In genomic region chr1:79398501-79398900, GRCh38 we compare ENCODE assay signal across 17 cellular contexts.
DNase-seq lines count a peak whose midpoint lies in the region; ATAC-seq and TF ChIP-seq lines count a peak whose summit lies in the region.
"Had no signal": no experiment of that assay in that cellular context is flagged by ENCODE, and none has a peak within 500 bp of the region (broad histone marks: within the 10 kb centered on the region; RNA-seq: fewer than 3 reads in every experiment).

No MANE protein-coding gene starts in this region.

- POLR2A ChIA-PET in SK-N-SH (lab: Yijun Ruan, JAX), result no interaction called here
- POLR2A ChIA-PET in HEK293T (lab: Yijun Ruan, JAX), result no interaction called here

- 0 out of 2 replicates have a peak overlapping the region, but pooled peaks have one; percentile 11 for H2AFZ ChIP-seq in SK-N-SH (ENCODE audit: low read depth)
- H2AFZ ChIP-seq: GM23248 had no signal

- CTCF ChIA-PET in SK-N-SH (lab: Yijun Ruan, JAX) (interaction anchor here (1.0 to 1.2 kb wide), 2 partner anchors 9 to 10 kb away, joined by 3 read pairs; no protein-coding TSS in a partner anchor), HEK293T (lab: Yijun Ruan, JAX) (no interaction called here)

- TF ChIP-seq CTCF in SK-N-SH (IDR thresholded peaks at IDR 0.05), result no peak

- no peak for ATAC-seq in SK-N-SH treated with all-trans-retinoic acid at 6 μM for 48 hours
- no peak for ATAC-seq in right cardiac atrium

- TF ChIP-seq RAD21 in SK-N-SH (IDR thresholded peaks at IDR 0.05; ENCODE audit: low read length), result no peak

- DNase-seq in SK-N-SH, result no peak
- no peak for DNase-seq in HEK293T (ENCODE audit: extremely low spot score)
- DNase-seq in NCI-H146 treated with DMSO at 0.1 percent for 48 hours (lab: John Stamatoyannopoulos, UW; ENCODE audit: unreplicated experiment), result peak; percentile 15
- peak; percentile 52 for DNase-seq in NCI-H748 treated with DMSO at 0.1 percent for 48 hours (lab: John Stamatoyannopoulos, UW)
- no peak for DNase-seq in COR-L47 (lab: John Stamatoyannopoulos, UW)
- no peak for DNase-seq in NCI-H345 treated with DMSO at 0.1 percent for 48 hours (lab: John Stamatoyannopoulos, UW; ENCODE audit: unreplicated experiment)
- DNase-seq in right cardiac atrium, result no peak
- DNase-seq: C1 segment of cervical spinal cord; Caco-2; CD4-positive, alpha-beta memory T cell; DMS153; DND-41; GM23248; H7; HCEC 1CT; HFFc6 had no signal

- H3K4me3 ChIP-seq in SK-N-SH (ENCODE audit: low read depth in 2 of 2, low read length in 1 of 2) (no peak overlapping the region), right cardiac atrium (ENCODE audit: low read length) (no peak overlapping the region)
- H3K4me3 ChIP-seq: GM23248 had no signal

- intact Hi-C loops in right cardiac atrium (cut with DNase I), result no loop called here

- no peaks in the 10 kb centered on the region for H3K9me2 ChIP-seq in SK-N-SH

- H3K4me2 ChIP-seq in SK-N-SH, result no peak overlapping the region

- WGBS in SK-N-SH (ENCODE audit: low lambda C conversion rate), result 67% methylated on average over 2 of the region's 2 CpGs
- 83% methylated on average over 2 of the region's 2 CpGs for WGBS in right cardiac atrium

- no peaks in the 10 kb centered on the region for H3K4me1 ChIP-seq in SK-N-SH (ENCODE audit: control insufficient read depth in 1 of 2, insufficient read depth in 2 of 2, low read depth in 1 of 2, low read length in 1 of 2)
- H3K4me1 ChIP-seq in right cardiac atrium (ENCODE audit: control insufficient read depth, insufficient read depth, low read length), result no peaks in the 10 kb centered on the region
- H3K4me1 ChIP-seq: Caco-2 had no signal

- no peaks in the 10 kb centered on the region for H3K27me3 ChIP-seq in SK-N-SH (ENCODE audit: insufficient read depth)
- no peaks in the 10 kb centered on the region for H3K27me3 ChIP-seq in right cardiac atrium (ENCODE audit: control insufficient read depth, insufficient read depth)

- no peaks in the 10 kb centered on the region for H3F3A ChIP-seq in SK-N-SH (replicated peaks; ENCODE audit: insufficient read depth)

- no peak overlapping the region for H3K9ac ChIP-seq in SK-N-SH
- H3K9ac ChIP-seq: GM23248 had no signal

- no peak for TF ChIP-seq EP300 in SK-N-SH (IDR thresholded peaks at IDR 0.05; ENCODE audit: borderline replicate concordance in 1 of 2, low read depth in 1 of 2, low read length in 1 of 2)

- no peaks in the 10 kb centered on the region for H3K79me2 ChIP-seq in SK-N-SH (ENCODE audit: insufficient read depth)

- no peaks in the 10 kb centered on the region for H3K36me3 ChIP-seq in SK-N-SH (replicated peaks in 1 of 2; ENCODE audit: control insufficient read depth in 1 of 2, insufficient read depth in 2 of 2, low read length in 1 of 2)

- no peak overlapping the region for H3K27ac ChIP-seq in SK-N-SH (ENCODE audit: low read depth in 2 of 2, low read length in 1 of 2)
- H3K27ac ChIP-seq in right cardiac atrium (ENCODE audit: low read length), result no peak overlapping the region
- H3K27ac ChIP-seq: GM23248 had no signal

- H3K9me3 ChIP-seq in SK-N-SH (no peaks in the 10 kb centered on the region), right cardiac atrium (ENCODE audit: control insufficient read depth, low read length) (no peaks in the 10 kb centered on the region)
- H3K9me3 ChIP-seq: Caco-2 had no signal

- H4K20me1 ChIP-seq in SK-N-SH (ENCODE audit: insufficient read depth), result no peaks in the 10 kb centered on the region

TF ChIP-seq in SK-N-SH, 30 proteins besides CTCF, POLR2A, EP300 and RAD21:
- TF ChIP-seq TAF1 (IDR thresholded peaks at IDR 0.05; ENCODE audit: borderline replicate concordance, low read depth, low read length), result no peak
- TF ChIP-seq EZH2phosphoT487 (IDR thresholded peaks at IDR 0.05; ENCODE audit: borderline replicate concordance, low read depth), result no peak

TF ChIP-seq in SK-N-SH treated with all-trans-retinoic acid at 6 μM for 48 hours, 23 proteins besides CTCF, POLR2A, EP300 and RAD21:
- TF ChIP-seq PPARA (CRISPR knock-in tag; IDR thresholded peaks at IDR 0.05; ENCODE audit: borderline replicate concordance) (no peak), TCF4 (CRISPR knock-in tag; IDR thresholded peaks at IDR 0.05; ENCODE audit: borderline replicate concordance) (no peak), BACH2 (CRISPR knock-in tag; IDR thresholded peaks at IDR 0.05; ENCODE audit: borderline replicate concordance) (no peak), ZC3H10 (CRISPR knock-in tag; IDR thresholded peaks at IDR 0.05) (no peak), RARB (CRISPR knock-in tag; IDR thresholded peaks at IDR 0.05) (no peak)

TF ChIP-seq in HEK293T, 16 proteins besides CTCF, POLR2A, EP300 and RAD21:
- TF ChIP-seq SP1 (IDR thresholded peaks at IDR 0.05) (no peak), HDGF (IDR thresholded peaks at IDR 0.05; ENCODE audit: borderline replicate concordance) (no peak), ZNF384 (IDR thresholded peaks at IDR 0.05) (no peak), CTBP1 (IDR thresholded peaks at IDR 0.05; ENCODE audit: borderline replicate concordance) (no peak), ARNT (IDR thresholded peaks at IDR 0.05) (no peak), FOXM1 (IDR thresholded peaks at IDR 0.05; ENCODE audit: borderline replicate concordance) (no peak), PKNOX1 (IDR thresholded peaks at IDR 0.05) (peak; percentile 82), FOXK2 (IDR thresholded peaks at IDR 0.05) (no peak)

Comparison
In these comparisons a context has a peak if more than half of its experiments do, and no peak if none do; other contexts are left out.
1. DNase-seq: peak in NCI-H146 treated with DMSO at 0.1 percent for 48 hours (single experiment) and NCI-H748 treated with DMSO at 0.1 percent for 48 hours (single experiment); none in SK-N-SH (single experiment), HEK293T (single experiment), COR-L47 (single experiment), NCI-H345 treated with DMSO at 0.1 percent for 48 hours (single experiment) and right cardiac atrium (0 of 3).